Comparison of ENCODE assay signal across 15 cellular contexts in the genomic region with DNA sequence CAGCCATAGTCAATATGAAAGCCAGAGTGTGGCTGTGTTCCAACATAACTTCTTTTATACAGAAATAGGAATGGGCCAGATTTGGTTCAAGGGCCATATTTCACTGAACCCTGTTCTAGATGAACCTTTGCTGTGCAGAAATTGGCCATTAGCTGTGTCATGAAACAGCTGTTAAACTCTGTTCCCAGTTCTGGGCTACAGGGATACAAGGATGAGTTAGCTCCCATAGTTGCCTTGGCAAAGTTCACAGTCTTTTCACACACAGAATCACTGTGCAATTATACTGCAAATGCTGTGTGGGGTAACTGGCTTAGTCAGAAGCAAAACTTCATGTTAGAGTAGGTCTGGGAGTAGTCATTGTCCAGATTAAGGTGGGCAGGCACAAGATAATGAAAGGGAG.
"Had no signal": no experiment of that assay in that cellular context is flagged by ENCODE, and none has a peak within 500 bp of the region (broad histone marks: within the 10 kb centered on the region; RNA-seq: fewer than 3 reads in every experiment).

No MANE protein-coding gene starts in this region.

- H3K27me3 ChIP-seq: body of pancreas, pancreas, tibial nerve, vagina had no signal

- ATAC-seq: body of pancreas had no signal

- H3K36me3 ChIP-seq: pancreas, tibial nerve, vagina, WERI-Rb-1 had no signal

- H3K4me3 Mint-ChIP-seq: activated naive CD4-positive, alpha-beta T cell treated with anti-CD3 and anti-CD28 coated beads for 36 hours; memory B cell; neural crest cell had no signal

- H3K4me1 Mint-ChIP-seq: neural crest cell had no signal

- H3K4me1 ChIP-seq: body of pancreas, pancreas, vagina had no signal

- H3K36me3 Mint-ChIP-seq: memory B cell had no signal

- H3K27ac Mint-ChIP-seq: activated naive CD4-positive, alpha-beta T cell treated with anti-CD3 and anti-CD28 coated beads for 36 hours; memory B cell had no signal

- H3K27ac ChIP-seq: body of pancreas, epithelial cell of prostate, pancreas, skin epidermis, tibial nerve, vagina, WERI-Rb-1 had no signal

- H3K27me3 Mint-ChIP-seq: memory B cell had no signal

- H3K4me3 ChIP-seq: body of pancreas, pancreas, skin epidermis, tibial nerve, vagina had no signal

- H3K9me3 ChIP-seq: body of pancreas, pancreas, tibial nerve, vagina had no signal

- H3K9me3 Mint-ChIP-seq: activated naive CD4-positive, alpha-beta T cell treated with anti-CD3 and anti-CD28 coated beads for 36 hours; memory B cell; neural crest cell had no signal

- FAIRE-seq: pancreas had no signal

- DNase-seq: activated CD4-positive, alpha-beta T cell treated with anti-CD3 and anti-CD28 coated beads for 4 hours; activated CD8-positive, alpha-beta memory T cell treated with anti-CD3 and anti-CD28 coated beads for 24 hours; activated naive CD4-positive, alpha-beta T cell treated with anti-CD3 and anti-CD28 coated beads for 36 hours; effector memory CD4-positive, alpha-beta T cell; hypothalamus; pancreas; T-helper 1 cell; WERI-Rb-1 had no signal
